Comparison of ENCODE assay signal across 27 cellular contexts in genomic region chr1:75953461-75953860, GRCh38. TPM values are rescaled to one million over a fixed set of nuclear protein-coding genes. Genes with fewer than 3 reads are reported as not detected.
"Had no signal": no experiment of that assay in that cellular context is flagged by ENCODE, and none has a peak within 500 bp of the region (broad histone marks: within the 10 kb centered on the region; RNA-seq: fewer than 3 reads in every experiment).

No MANE protein-coding gene starts in this region.

- ATAC-seq: activated CD8-positive, alpha-beta T cell treated with anti-CD3 and anti-CD28 coated beads, Interleukin-2, amount 10 ng/mL, durations not matched to agents 7 days and 5 days; activated naive CD4-positive, alpha-beta T cell treated with anti-CD3 and anti-CD28 coated beads, Interleukin-2, amount 50 U/mL, for 72 hours; esophagus mucosa; gastrocnemius medialis; natural killer cell; psoas muscle; right cardiac atrium; stimulated activated effector memory CD8-positive, alpha-beta T cell treated with anti-CD3 and anti-CD28 coated beads, Interleukin-12 subunit alpha, Interleukin-12 subunit beta, amount 100 ng/mL, for 72 hours; stimulated activated naive CD8-positive, alpha-beta T cell treated with anti-CD3 and anti-CD28 coated beads, Interleukin-15, amount 100 ng/mL, for 72 hours; T-cell had no signal

- H3K4me3 ChIP-seq: gastrocnemius medialis, left ventricle myocardium inferior, ovary, psoas muscle, tibial artery had no signal

- DNase-seq: activated CD4-positive, alpha-beta T cell treated with anti-CD3 and anti-CD28 coated beads, Interleukin-2, amount 50 U/mL, for 1 hour; activated CD4-positive, CD25-positive, alpha-beta regulatory T cell treated with anti-CD3 and anti-CD28 coated beads, Interleukin-2, amount 50 U/mL, for 72 hours; activated CD8-positive, alpha-beta T cell treated with anti-CD3 and anti-CD28 coated beads, Interleukin-2, amount 10 ng/mL, durations not matched to agents 7 days and 5 days; activated T-cell treated with anti-CD3 and anti-CD28 coated beads, Interleukin-2, amount 50 U/mL, for 1 hour; aorta; effector CD4-positive, alpha-beta T cell; gastrocnemius medialis; head of caudate nucleus; left ventricle myocardium inferior; midbrain; natural killer cell; ovary; psoas muscle; right cardiac atrium; stimulated activated CD4-positive, alpha-beta T cell treated with anti-CD3 and anti-CD28 coated beads, Interleukin-12 subunit alpha, Interleukin-12 subunit beta, amount 100 ng/mL, for 4 hours; stimulated activated naive CD8-positive, alpha-beta T cell treated with anti-CD3 and anti-CD28 coated beads, Interleukin-15, amount 100 ng/mL, for 72 hours; T-cell; tibial artery; WERI-Rb-1 had no signal

- H3K27ac ChIP-seq: gastrocnemius medialis, left ventricle myocardium inferior, neutrophil, ovary, psoas muscle, tibial artery, WERI-Rb-1 had no signal

RNA-seq across cellular contexts. Expression of gene ASB17, which starts 21.3 kb away (rescaled TPM):
- total RNA-seq: activated CD8-positive, alpha-beta T cell treated with anti-CD3 and anti-CD28 coated beads, Interleukin-2, amount 10 ng/mL, durations not matched to agents 7 days and 5 days; activated naive CD4-positive, alpha-beta T cell treated with anti-CD3 and anti-CD28 coated beads, Interleukin-2, amount 50 U/mL, for 72 hours; aorta; cardiac septum; esophagus mucosa; gastrocnemius medialis; left ventricle myocardium inferior; lung microvascular endothelial cell; natural killer cell; ovary; psoas muscle; right cardiac atrium; skeletal muscle tissue; T-cell; ureter had no signal
